Comparison of ENCODE assay signal across 19 cellular contexts in the genomic region with DNA sequence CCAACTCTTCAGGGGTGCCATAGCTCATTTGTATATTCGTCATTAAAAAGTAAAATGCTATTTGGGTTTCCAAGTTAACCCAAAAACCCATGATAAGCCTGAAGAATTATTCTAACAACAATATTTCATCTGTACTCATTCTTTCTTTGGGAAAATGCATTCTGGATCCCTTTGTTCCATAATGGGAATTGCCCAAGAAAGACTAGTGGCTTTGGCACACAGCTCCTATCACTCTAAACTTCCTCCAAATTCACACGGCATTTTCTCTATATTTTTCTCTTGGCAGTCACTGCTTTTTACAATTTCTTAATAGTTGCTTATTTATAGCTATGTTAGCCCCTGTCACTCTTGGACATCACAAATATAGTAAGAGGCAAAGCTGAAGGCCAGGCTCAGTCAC. TPM values are rescaled to one million over a fixed set of nuclear protein-coding genes. Genes with fewer than 3 reads are reported as not detected.
DNase-seq lines count a peak whose midpoint lies in the region; ATAC-seq, FAIRE-seq and TF ChIP-seq lines count a peak whose summit lies in the region.
"Had no signal": no experiment of that assay in that cellular context is flagged by ENCODE, and none has a peak within 500 bp of the region (broad histone marks: within the 10 kb centered on the region; RNA-seq: fewer than 3 reads in every experiment).

No MANE protein-coding gene starts in this region.

- no peak for TF ChIP-seq CTCF in HFFc6 (IDR thresholded peaks at IDR 0.05)
- no peak for TF ChIP-seq CTCF in MCF 10A (IDR thresholded peaks at IDR 0.05; ENCODE audit: unreplicated experiment)
- TF ChIP-seq CTCF in keratinocyte (optimal IDR thresholded peaks at IDR 0.05 in 1 of 3, IDR thresholded peaks at IDR 0.05 in 1 of 3, conservative IDR thresholded peaks at IDR 0.05 in 1 of 3; ENCODE audit: extremely low read depth in 1 of 3, insufficient read depth in 2 of 3, low read length in 3 of 3), result no peak
- TF ChIP-seq CTCF in tibial artery (IDR thresholded peaks at IDR 0.05), result no peak

- H3K27me3 ChIP-seq in keratinocyte (ENCODE audit: control insufficient read depth, extremely low read depth, insufficient read depth, low read length) (no peaks in the 10 kb centered on the region), tibial artery (no peaks in the 10 kb centered on the region)
- no peaks in the 10 kb centered on the region for H3K27me3 ChIP-seq in effector memory CD4-positive, alpha-beta T cell (replicated peaks; ENCODE audit: control insufficient read depth, insufficient read depth, low read length, poor library complexity, severe bottlenecking)

- DNase-seq in HFFc6, result no peak
- no peak for DNase-seq in MCF 10A (ENCODE audit: unreplicated experiment)
- no peak for DNase-seq in keratinocyte (ENCODE audit: low read depth, low spot score)
- DNase-seq in tibial artery, result no peak
- DNase-seq in effector memory CD4-positive, alpha-beta T cell, result no peak
- DNase-seq in medulla oblongata (ENCODE audit: extremely low spot score), result no peak
- DNase-seq: activated B cell treated with CpG ODN at 0.5 μM for 24 hours; activated effector memory CD4-positive, alpha-beta T cell treated with Interleukin-2 at 50 U/mL for 16 hours; DMS153; naive B cell; NCI-H345; SHP77; stimulated activated CD4-positive, alpha-beta T cell treated with anti-CD3 and anti-CD28 coated beads, Interleukin-2, amount 100 ng/mL, for 24 hours; substantia nigra; T-helper 17 cell had no signal

- no peak overlapping the region for H3K4me3 ChIP-seq in keratinocyte (ENCODE audit: control insufficient read depth in 2 of 3, extremely low read depth in 1 of 3, insufficient read depth in 2 of 3, low read depth in 1 of 3, low read length in 3 of 3)
- H3K4me3 ChIP-seq in tibial artery, result peak overlapping the region; percentile 12 to 15
- no peak overlapping the region for H3K4me3 ChIP-seq in effector memory CD4-positive, alpha-beta T cell (ENCODE audit: insufficient read depth, low read depth, low read length, poor library complexity, severe bottlenecking)
- H3K4me3 ChIP-seq: HAP-1 had no signal

- H3K4me3 Mint-ChIP-seq in HFFc6, result peak overlapping the region; percentile 84
- peak overlapping the region; percentile 43 for H3K4me3 Mint-ChIP-seq in MCF 10A (ENCODE audit: unreplicated experiment)
- H3K4me3 Mint-ChIP-seq: activated B cell treated with CpG ODN at 0.5 μM for 24 hours, naive B cell, T-helper 17 cell had no signal

- dilution Hi-C loops in keratinocyte (cut with MboI; ENCODE audit: extremely low pct_ligation_motif_present, low sequenced_read_pairs), result no loop called here

- H3K9me3 ChIP-seq in keratinocyte (ENCODE audit: control insufficient read depth, low read depth, low read length) (no peaks in the 10 kb centered on the region), tibial artery (no peaks in the 10 kb centered on the region)
- H3K9me3 ChIP-seq in effector memory CD4-positive, alpha-beta T cell (ENCODE audit: control insufficient read depth, low read length), result no peaks in the 10 kb centered on the region
- H3K9me3 ChIP-seq: HAP-1 had no signal

- H3K4me1 ChIP-seq in keratinocyte (ENCODE audit: control insufficient read depth, extremely low read depth, insufficient read depth, low read length), result peaks cover 28% of the 10 kb centered on the region
- H3K4me1 ChIP-seq in tibial artery, result peaks cover 0 to 50% (median 38%) of the 10 kb centered on the region in 4 donors
- H3K4me1 ChIP-seq in effector memory CD4-positive, alpha-beta T cell (ENCODE audit: control insufficient read depth, insufficient read depth, low read length, poor library complexity, severe bottlenecking), result no peaks in the 10 kb centered on the region

- no peak for FAIRE-seq in keratinocyte (lab: Jason Lieb, UNC)
- FAIRE-seq: HTR-8/SVneo had no signal

- H3K36me3 Mint-ChIP-seq in HFFc6 (ENCODE audit: low read depth) (peaks cover 3% of the 10 kb centered on the region; the same call in 1 of the 2 replicates), MCF 10A (ENCODE audit: insufficient read depth, unreplicated experiment) (no peaks in the 10 kb centered on the region)

- H3K9me3 Mint-ChIP-seq in HFFc6 (no peaks in the 10 kb centered on the region), MCF 10A (ENCODE audit: unreplicated experiment) (no peaks in the 10 kb centered on the region)
- H3K9me3 Mint-ChIP-seq: activated B cell treated with CpG ODN at 0.5 μM for 24 hours, naive B cell had no signal

- POLR2A ChIA-PET in MCF 10A (lab: Yijun Ruan, JAX), result interaction anchor here (0.6 to 2.1 kb wide), 3 partner anchors 12 to 290 kb away, joined by 3 to 9 read pairs (median 3); a partner anchor contains a TSS

- H3K4me2 ChIP-seq in keratinocyte (ENCODE audit: control insufficient read depth, extremely low read depth, insufficient read depth, low read depth, low read length), result peak overlapping the region; percentile 57

- no peak for ATAC-seq in HG02623 (IDR thresholded peaks at IDR 0.05; ENCODE audit: unreplicated experiment)
- ATAC-seq: T-helper 17 cell had no signal

- peak overlapping the region; percentile 98 for H3K27ac Mint-ChIP-seq in HFFc6
- H3K27ac Mint-ChIP-seq in MCF 10A (ENCODE audit: low read depth, unreplicated experiment), result peak overlapping the region; percentile 90
- H3K27ac Mint-ChIP-seq: activated B cell treated with CpG ODN at 0.5 μM for 24 hours, T-helper 17 cell had no signal

- H3K27me3 Mint-ChIP-seq in HFFc6 (ENCODE audit: insufficient read depth) (no peaks in the 10 kb centered on the region), MCF 10A (ENCODE audit: insufficient read depth, unreplicated experiment) (no peaks in the 10 kb centered on the region)
- H3K27me3 Mint-ChIP-seq: activated B cell treated with CpG ODN at 0.5 μM for 24 hours, naive B cell, T-helper 17 cell had no signal

- no peaks in the 10 kb centered on the region for H3K9me1 ChIP-seq in keratinocyte (ENCODE audit: control insufficient read depth, extremely low read depth, insufficient read depth, low read length)

- TSS peak; percentile 82 for BruUV-seq in MCF 10A (replicated peaks; lab: Mats Ljungman, UMichigan)

- H3K4me1 Mint-ChIP-seq in HFFc6 (ENCODE audit: low read depth) (peaks cover 78% of the 10 kb centered on the region), MCF 10A (ENCODE audit: insufficient read depth, unreplicated experiment) (peaks cover 35% of the 10 kb centered on the region)

- H4K20me1 ChIP-seq in keratinocyte (ENCODE audit: control insufficient read depth, extremely low read depth, insufficient read depth, low read length), result no peaks in the 10 kb centered on the region

- H3K36me3 ChIP-seq in keratinocyte (ENCODE audit: control insufficient read depth in 2 of 2, extremely low read depth in 1 of 2, insufficient read depth in 2 of 2, low read length in 2 of 2) (no peaks in the 10 kb centered on the region), tibial artery (no peaks in the 10 kb centered on the region)
- no peaks in the 10 kb centered on the region for H3K36me3 ChIP-seq in effector memory CD4-positive, alpha-beta T cell (ENCODE audit: control insufficient read depth, insufficient read depth, low read length)
- H3K36me3 ChIP-seq: HAP-1 had no signal

- CTCF ChIA-PET in MCF 10A (lab: Yijun Ruan, JAX), result interaction anchor here (0.7 kb wide), 1 partner anchor 1305 kb away, joined by 3 read pairs; no protein-coding TSS in a partner anchor

- peak overlapping the region; percentile 37 for H3K9ac ChIP-seq in keratinocyte (ENCODE audit: control insufficient read depth, extremely low read depth, insufficient read depth, low read length)

- intact Hi-C loops in MCF 10A (cut with micrococcal nuclease) (loop anchor here (10.0 kb wide), 1 partner anchor 382 kb away; no protein-coding TSS in a partner anchor), tibial artery (cut with DNase I; ENCODE audit: low total_unique reads) (no loop called here)

- H2AFZ ChIP-seq in keratinocyte (ENCODE audit: control insufficient read depth, low read length), result no peak overlapping the region

- H3K79me2 ChIP-seq in keratinocyte (ENCODE audit: control insufficient read depth, insufficient read depth, low read length), result peaks cover 63% of the 10 kb centered on the region

- peak overlapping the region; percentile 76 for H3K27ac ChIP-seq in keratinocyte (ENCODE audit: control insufficient read depth, insufficient read depth, low read length)
- peak overlapping the region; percentile 72 to 73 for H3K27ac ChIP-seq in tibial artery
- H3K27ac ChIP-seq in effector memory CD4-positive, alpha-beta T cell (ENCODE audit: insufficient read depth, low read length, poor library complexity, severe bottlenecking), result no peak overlapping the region
- H3K27ac ChIP-seq: C4-2B had no signal

RNA-seq across cellular contexts. Expression of a gene that starts 29.1 kb away (rescaled TPM):
- 10 to 100 TPM; 51.3 to 70.0 (median 65.7) TPM for total RNA-seq in HFFc6 (2021; fragmentation: NEBNext Ultra II Directional; extraction: Animal tissue kit (Norgen Biotek cat#: 25700))
- total RNA-seq in MCF 10A (2022), result 102 and 126 TPM in 2 replicates
- 40.7 to 73.4 TPM (median 59.2 TPM) in 3 replicates for polyA plus RNA-seq in keratinocyte
- 55.5 TPM for polyA plus RNA-seq in keratinocyte (2011; ENCODE audit: low read depth)
- 55.8 and 79.6 TPM in 2 replicates for polyA plus RNA-seq in keratinocyte (2011; cell fraction: cytosol; rRNA removed)
- polyA plus RNA-seq in keratinocyte (2011; cell fraction: nucleus; rRNA removed), result 27.9 and 33.2 TPM in 2 replicates
- polyA plus RNA-seq in keratinocyte (2012; ENCODE audit: low replicate concordance), result 33.7 and 49.6 TPM in 2 replicates
- polyA minus RNA-seq in keratinocyte, result 18.6 to 42.3 TPM (median 32.0 TPM) in 3 replicates
- polyA minus RNA-seq in keratinocyte (2011; cell fraction: cytosol; rRNA and poly(A)+ RNA removed), result 54.7 TPM
- 27.8 and 34.7 TPM in 2 replicates for polyA minus RNA-seq in keratinocyte (2011; cell fraction: nucleus; rRNA and poly(A)+ RNA removed)

Comparison
In these comparisons a context has a peak if more than half of its experiments do, and no peak if none do; other contexts are left out.
1. H3K4me3 ChIP-seq: peak in tibial artery (2 of 2); none in keratinocyte (0 of 3) and effector memory CD4-positive, alpha-beta T cell (single experiment).